In genomic region chr4:76305033-76305687, GRCh38 we compare ENCODE assay signal across 8 cellular contexts. TPM values are rescaled to one million over a fixed set of nuclear protein-coding genes. Genes with fewer than 3 reads are reported as not detected.
DNase-seq lines count a peak whose midpoint lies in the region; ATAC-seq, FAIRE-seq and TF ChIP-seq lines count a peak whose summit lies in the region.

No MANE protein-coding gene starts in this region.

- CTCF ChIA-PET in endothelial cell of umbilical vein (lab: Charles Lee): interaction anchor here (0.8 to 4.6 kb wide), 8 partner anchors 9 to 125 kb away, joined by 3 to 34 read pairs (median 4); no protein-coding TSS in a partner anchor
- CTCF ChIA-PET in GM10248 (lab: Yijun Ruan, JAX): interaction anchor here (0.8 to 1.2 kb wide), 5 partner anchors 10 to 125 kb away, joined by 3 to 5 read pairs (median 3); no protein-coding TSS in a partner anchor

- H3K36me3 ChIP-seq in DND-41 (ENCODE audit: insufficient read depth, low read length): no peaks in the 10 kb centered on the region
- peaks cover 4% of the 10 kb centered on the region; the same call in 1 of the 2 replicates for H3K36me3 ChIP-seq in RWPE2 (ENCODE audit: low read depth)
- no peaks in the 10 kb centered on the region for H3K36me3 ChIP-seq in endothelial cell of umbilical vein (ENCODE audit: control insufficient read depth in 2 of 2, extremely low read depth in 1 of 2, insufficient read depth in 2 of 2, low read length in 2 of 2)
- H3K36me3 ChIP-seq in psoas muscle (ENCODE audit: insufficient read depth in 1 of 2, low read depth in 1 of 2): peaks cover 0 to 16% of the 10 kb centered on the region in 2 donors

- TF ChIP-seq CTCF in DND-41 (IDR thresholded peaks at IDR 0.05; ENCODE audit: borderline replicate concordance, extremely low read depth, low read length, poor library complexity, severe bottlenecking): no peak
- TF ChIP-seq CTCF in RWPE2 (IDR thresholded peaks at IDR 0.05; ENCODE audit: poor library complexity, severe bottlenecking): no peak
- TF ChIP-seq CTCF in endothelial cell of umbilical vein (IDR thresholded peaks at IDR 0.05; ENCODE audit: extremely low read depth in 1 of 2, insufficient read depth in 1 of 2, low read depth in 1 of 2, low read length in 2 of 2): no peak
- no peak for TF ChIP-seq CTCF in psoas muscle (IDR thresholded peaks at IDR 0.05)
- TF ChIP-seq CTCF in GM10248 (IDR thresholded peaks at IDR 0.05; ENCODE audit: control extremely low read depth, extremely low read depth, low read depth, missing control alignments): no peak

- H3K4me1 ChIP-seq in DND-41 (ENCODE audit: insufficient read depth, low read length) (peaks cover 8% of the 10 kb centered on the region), RWPE2 (ENCODE audit: insufficient read depth, poor library complexity, severe bottlenecking) (peaks cover 16% of the 10 kb centered on the region), endothelial cell of umbilical vein (ENCODE audit: control insufficient read depth, extremely low read depth, insufficient read depth, low read length) (peaks cover 6% of the 10 kb centered on the region), psoas muscle (peaks cover 65% of the 10 kb centered on the region)

- 68 to 93% (median 74%) methylated on average over 7 of the region's 7 CpGs for WGBS in psoas muscle, 3 donors

- H3K9me3 ChIP-seq in DND-41 (ENCODE audit: insufficient read depth, low read length, severe bottlenecking): no peaks in the 10 kb centered on the region
- H3K9me3 ChIP-seq in RWPE2 (ENCODE audit: severe bottlenecking): no peaks in the 10 kb centered on the region
- no peaks in the 10 kb centered on the region for H3K9me3 ChIP-seq in endothelial cell of umbilical vein (replicated peaks; ENCODE audit: control insufficient read depth, insufficient read depth, low read length)
- no peaks in the 10 kb centered on the region for H3K9me3 ChIP-seq in psoas muscle

- BruUV-seq in endothelial cell of umbilical vein (replicated peaks; lab: Mats Ljungman, UMichigan): no TSS peak

- dilution Hi-C loops in endothelial cell of umbilical vein (cut with MboI; ENCODE audit: extremely low pct_ligation_motif_present, low sequenced_read_pairs): no loop called here

- intact Hi-C loops in endothelial cell of umbilical vein (cut with micrococcal nuclease): no loop called here
- intact Hi-C loops in psoas muscle (cut with DNase I): loop anchor here (5.0 to 10.0 kb wide), 4 partner anchors 93 to 310 kb away; partner anchors contain the start of genes SCARB2 (in 1 of the 2) and SDAD1 (in 1 of the 2)

- H3K79me2 ChIP-seq in DND-41 (ENCODE audit: insufficient read depth, low read length): no peaks in the 10 kb centered on the region
- H3K79me2 ChIP-seq in endothelial cell of umbilical vein (ENCODE audit: control insufficient read depth, insufficient read depth, low read length): no peaks in the 10 kb centered on the region

- H2AFZ ChIP-seq in DND-41 (ENCODE audit: low read depth, low read length) (0 out of 2 replicates have a peak overlapping the region, but pooled peaks have one; percentile 38), endothelial cell of umbilical vein (ENCODE audit: low read depth, low read length) (no peak overlapping the region)

- ATAC-seq in DND-41 (ENCODE audit: insufficient read depth, low read depth): peak; percentile 67
- no peak for ATAC-seq in RWPE2 (ENCODE audit: low read depth)
- no peak for ATAC-seq in psoas muscle
- no peak for ATAC-seq in GM19395 (IDR thresholded peaks at IDR 0.05; ENCODE audit: unreplicated experiment)

- H4K20me1 ChIP-seq in DND-41 (ENCODE audit: insufficient read depth, low read length) (no peaks in the 10 kb centered on the region), endothelial cell of umbilical vein (replicated peaks; ENCODE audit: control insufficient read depth, extremely low read depth, insufficient read depth, low read length) (no peaks in the 10 kb centered on the region)

- no peak for FAIRE-seq in endothelial cell of umbilical vein (lab: Jason Lieb, UNC)

- POLR2A ChIA-PET in endothelial cell of umbilical vein (lab: Charles Lee): no interaction called here
- POLR2A ChIA-PET in GM10248 (lab: Yijun Ruan, JAX): no interaction called here

- DNase-seq in DND-41 (peak; percentile 16), RWPE2 (ENCODE audit: low spot score) (no peak), endothelial cell of umbilical vein (ENCODE audit: low read depth, low spot score) (no peak), psoas muscle (no peak), inferior parietal cortex (ENCODE audit: extremely low spot score) (no peak), NCI-H1417 treated with DMSO at 0.1 percent for 48 hours (lab: John Stamatoyannopoulos, UW) (no peak), GM10248 (ENCODE audit: extremely low spot score) (no peak)

- H3K27me3 ChIP-seq in DND-41 (ENCODE audit: insufficient read depth, low read length, poor library complexity): no peaks in the 10 kb centered on the region
- no peaks in the 10 kb centered on the region for H3K27me3 ChIP-seq in RWPE2 (ENCODE audit: insufficient read depth, poor library complexity, severe bottlenecking)
- peaks cover 0 to 2% of the 10 kb centered on the region in 2 experiments for H3K27me3 ChIP-seq in endothelial cell of umbilical vein (ENCODE audit: control insufficient read depth in 2 of 2, insufficient read depth in 2 of 2, low read length in 2 of 2)
- H3K27me3 ChIP-seq in psoas muscle (ENCODE audit: insufficient read depth in 3 of 3, low read length in 2 of 3): no peaks in the 10 kb centered on the region

- no peak overlapping the region for H3K4me2 ChIP-seq in DND-41 (ENCODE audit: insufficient read depth, low read length)
- H3K4me2 ChIP-seq in endothelial cell of umbilical vein (ENCODE audit: insufficient read depth, low read length): peak overlapping the region; percentile 91

- H3K27ac ChIP-seq in DND-41 (ENCODE audit: low read length) (no peak overlapping the region), RWPE2 (ENCODE audit: poor library complexity, severe bottlenecking) (no peak overlapping the region), endothelial cell of umbilical vein (ENCODE audit: insufficient read depth, low read depth, low read length) (no peak overlapping the region), psoas muscle (peak overlapping the region; percentile 98)

- no peak for TF ChIP-seq POLR2A in endothelial cell of umbilical vein (IDR thresholded peaks at IDR 0.05; ENCODE audit: low read depth, low read length)

- H3K9ac ChIP-seq in DND-41 (ENCODE audit: low read depth, low read length): no peak overlapping the region
- H3K9ac ChIP-seq in endothelial cell of umbilical vein (replicated peaks; ENCODE audit: extremely low read depth, insufficient read depth, low read length): no peak overlapping the region

- no peaks in the 10 kb centered on the region for H3K9me1 ChIP-seq in endothelial cell of umbilical vein (replicated peaks; ENCODE audit: control insufficient read depth, extremely low read depth, insufficient read depth, low read length)

- no peak overlapping the region for H3K4me3 ChIP-seq in DND-41 (ENCODE audit: low read depth in 1 of 2, low read length in 2 of 2)
- peak overlapping the region; percentile 54 for H3K4me3 ChIP-seq in RWPE2 (ENCODE audit: severe bottlenecking)
- H3K4me3 ChIP-seq in endothelial cell of umbilical vein (replicated peaks in 1 of 3; ENCODE audit: insufficient read depth in 1 of 3, low read depth in 1 of 3, low read length in 3 of 3): no peak overlapping the region
- peak overlapping the region; percentile 97 for H3K4me3 ChIP-seq in psoas muscle

TF ChIP-seq in endothelial cell of umbilical vein, 7 proteins besides CTCF, POLR2A, EP300 and RAD21:
- TF ChIP-seq EZH2 (IDR thresholded peaks at IDR 0.05; ENCODE audit: borderline replicate concordance, low read depth, low read length, severe bottlenecking): no peak
- TF ChIP-seq MAX (IDR thresholded peaks at IDR 0.05; ENCODE audit: insufficient read depth, insufficient read length): no peak
- TF ChIP-seq FOS (IDR thresholded peaks at IDR 0.05; ENCODE audit: borderline replicate concordance, insufficient read depth, low read length): no peak
- no peak for TF ChIP-seq POLR2AphosphoS5 (IDR thresholded peaks at IDR 0.05; ENCODE audit: insufficient read depth, low read depth, low read length)
- TF ChIP-seq JUN (IDR thresholded peaks at IDR 0.05; ENCODE audit: borderline replicate concordance, insufficient read depth, insufficient read length, low read depth): no peak
- TF ChIP-seq MYC (IDR thresholded peaks at IDR 0.05; ENCODE audit: low read depth, low read length): no peak
- no peak for TF ChIP-seq GATA2 (IDR thresholded peaks at IDR 0.05; ENCODE audit: insufficient read depth, insufficient read length, low read depth, low read length)

RNA-seq across cellular contexts. Expression of gene STBD1, which starts 1.4 kb away (rescaled TPM):
- total RNA-seq in endothelial cell of umbilical vein (0.18 and 0.25 TPM in 2 replicates), psoas muscle (10 to 100 TPM; 39.8 to 59.7 (median 47.2) TPM)
- polyA plus RNA-seq in endothelial cell of umbilical vein (0.29 and 0.30 TPM in 2 replicates), psoas muscle (10 to 100 TPM; 11.7 to 52.2 (median 32.2) TPM)
- 0.30 and 0.34 TPM in 2 replicates for polyA plus RNA-seq in endothelial cell of umbilical vein (2011; cell fraction: cytosol; rRNA removed)
- polyA plus RNA-seq in endothelial cell of umbilical vein (2011; cell fraction: nucleus; rRNA removed): 0.11 and 0.20 TPM in 2 replicates
- 0.63 and 0.65 TPM in 2 replicates for polyA plus RNA-seq in endothelial cell of umbilical vein (2012)
- polyA minus RNA-seq in endothelial cell of umbilical vein: 0.49 and 0.66 TPM in 2 replicates
- 1.3 TPM for polyA minus RNA-seq in endothelial cell of umbilical vein (2011; cell fraction: cytosol; rRNA and poly(A)+ RNA removed)
- 0.10 and 0.24 TPM in 2 replicates for polyA minus RNA-seq in endothelial cell of umbilical vein (2011; cell fraction: nucleus; rRNA and poly(A)+ RNA removed)

RNA-seq across cellular contexts. Expression of gene FAM47E, which starts 53.6 kb away (rescaled TPM):
- total RNA-seq in endothelial cell of umbilical vein (0.11 TPM in 1 of 2 replicates, not detected in the other), psoas muscle (1 to 10 TPM; 1.7 to 4.6 (median 3.2) TPM)
- polyA plus RNA-seq in endothelial cell of umbilical vein (not detected in 2 replicates), psoas muscle (1 to 10 TPM; 1.2 to 2.6 (median 1.5) TPM)
- not detected in 2 replicates for polyA plus RNA-seq in endothelial cell of umbilical vein (2011; cell fraction: cytosol; rRNA removed)
- polyA plus RNA-seq in endothelial cell of umbilical vein (2011; cell fraction: nucleus; rRNA removed): 0.11 and 0.32 TPM in 2 replicates
- not detected in 2 replicates for polyA plus RNA-seq in endothelial cell of umbilical vein (2012)
- polyA minus RNA-seq in endothelial cell of umbilical vein: not detected in 2 replicates
- not detected for polyA minus RNA-seq in endothelial cell of umbilical vein (2011; cell fraction: cytosol; rRNA and poly(A)+ RNA removed)
- 1.2 TPM in 1 of 2 replicates, not detected in the other for polyA minus RNA-seq in endothelial cell of umbilical vein (2011; cell fraction: nucleus; rRNA and poly(A)+ RNA removed)

Comparison
In these comparisons a context has a peak if more than half of its experiments do, and no peak if none do; other contexts are left out.
1. H3K4me3 ChIP-seq: peak in RWPE2 (single experiment) and psoas muscle (single experiment); none in DND-41 (0 of 2) and endothelial cell of umbilical vein (0 of 3).
2. RNA of gene STBD1, which starts 1.4 kb away (total RNA-seq): 39.8 to 59.7 TPM in psoas muscle; 0.18 to 0.25 TPM in endothelial cell of umbilical vein; every median in the first group is over 10 times any median in the second.